Comparison of ENCODE assay signal across 24 cellular contexts in genomic region chr13:26128676-26129075, GRCh38.
DNase-seq lines count a peak whose midpoint lies in the region; ATAC-seq lines count a peak whose summit lies in the region.
"Had no signal": no experiment of that assay in that cellular context is flagged by ENCODE, and none has a peak within 500 bp of the region (broad histone marks: within the 10 kb centered on the region; RNA-seq: fewer than 3 reads in every experiment).

No MANE protein-coding gene starts in this region.

- no peak overlapping the region for H4K8ac ChIP-seq in trophoblast cell (ENCODE audit: low read depth, low read length)

- H4K91ac ChIP-seq in trophoblast cell (ENCODE audit: low read depth, low read length), result no peak overlapping the region

- H3K27ac Mint-ChIP-seq in naive thymus-derived CD8-positive, alpha-beta T cell, result no peak overlapping the region
- H3K27ac Mint-ChIP-seq: CD14-positive monocyte; CD4-positive, alpha-beta memory T cell; CD4-positive, CD25-positive, alpha-beta regulatory T cell; CD8-positive, alpha-beta memory T cell had no signal

- no peak overlapping the region for H3K4ac ChIP-seq in trophoblast cell (ENCODE audit: low read depth, low read length)

- H3K4me1 ChIP-seq in trophoblast cell (ENCODE audit: control insufficient read depth in 1 of 2, insufficient read depth in 2 of 2, low read length in 2 of 2), result no peaks in the 10 kb centered on the region
- H3K4me1 ChIP-seq: BE2C, BLaER1 had no signal

- H3K23ac ChIP-seq in trophoblast cell (ENCODE audit: low read length), result no peak overlapping the region

- no peak overlapping the region for H2BK12ac ChIP-seq in trophoblast cell (ENCODE audit: low read length)

- POLR2A ChIA-PET in naive thymus-derived CD8-positive, alpha-beta T cell (lab: Charles Lee), result no interaction called here

- ATAC-seq in GM21786 (IDR thresholded peaks at IDR 0.05; ENCODE audit: unreplicated experiment), result no peak
- ATAC-seq in naive thymus-derived CD8-positive, alpha-beta T cell, result no peak

- H2BK5ac ChIP-seq in trophoblast cell (ENCODE audit: low read depth, low read length, poor library complexity), result no peak overlapping the region

- H4K12ac ChIP-seq in trophoblast cell (ENCODE audit: low read depth, low read length), result no peak overlapping the region

- H3K36me3 ChIP-seq in SK-N-MC (ENCODE audit: insufficient read depth, low read length), result no peaks in the 10 kb centered on the region
- no peaks in the 10 kb centered on the region for H3K36me3 ChIP-seq in trophoblast cell (ENCODE audit: control insufficient read depth in 1 of 2, insufficient read depth in 2 of 2, low read length in 2 of 2)
- H3K36me3 ChIP-seq: BE2C, BLaER1 had no signal

- H3K9ac ChIP-seq in SK-N-MC (ENCODE audit: insufficient read length) (no peak overlapping the region), trophoblast cell (ENCODE audit: low read length) (no peak overlapping the region)
- H3K9ac ChIP-seq: BLaER1 had no signal

- H3K18ac ChIP-seq in trophoblast cell (ENCODE audit: low read length), result no peak overlapping the region

- no peak overlapping the region for H2AFZ ChIP-seq in trophoblast cell (ENCODE audit: insufficient read depth, low read length, poor library complexity)

- no peaks in the 10 kb centered on the region for H3K4me1 Mint-ChIP-seq in naive thymus-derived CD8-positive, alpha-beta T cell
- H3K4me1 Mint-ChIP-seq: CD14-positive monocyte; CD4-positive, CD25-positive, alpha-beta regulatory T cell; CD8-positive, alpha-beta memory T cell had no signal

- no peak overlapping the region for H2BK120ac ChIP-seq in trophoblast cell (ENCODE audit: insufficient read depth, low read length, poor library complexity)

- H3K9me3 Mint-ChIP-seq in naive thymus-derived CD8-positive, alpha-beta T cell, result no peaks in the 10 kb centered on the region

- H3K79me2 ChIP-seq in trophoblast cell (ENCODE audit: control insufficient read depth, insufficient read depth, low read length, poor library complexity), result no peaks in the 10 kb centered on the region

- H3K4me3 ChIP-seq in SK-N-MC (no peak overlapping the region), trophoblast cell (ENCODE audit: low read depth, low read length) (no peak overlapping the region)
- H3K4me3 ChIP-seq: BLaER1 had no signal

- no CpG with 5 or more reads among the region's 4 CpGs for WGBS in trophoblast cell (ENCODE audit: extremely low coverage, insufficient coverage, insufficient read length)

- H3K14ac ChIP-seq in trophoblast cell (ENCODE audit: low read length), result no peak overlapping the region

- H3K27ac ChIP-seq in SK-N-MC, result no peak overlapping the region
- no peak overlapping the region for H3K27ac ChIP-seq in trophoblast cell (ENCODE audit: low read depth, low read length)
- H3K27ac ChIP-seq: BLaER1 had no signal

- DNase-seq in ELF-1 (ENCODE audit: low read depth, low spot score) (peak; percentile 19), M059J (ENCODE audit: low read depth) (peak; percentile 16), SK-N-MC (ENCODE audit: low read depth, low spot score) (peak; percentile 66), trophoblast cell (peak; percentile 23 to 74), dedifferentiated amniotic fluid mesenchymal stem cell (ENCODE audit: extremely low spot score) (no peak)
- DNase-seq in naive thymus-derived CD8-positive, alpha-beta T cell, result no peak
- DNase-seq: 8988T; ACHN; BE2C; C1 segment of cervical spinal cord; CD4-positive, alpha-beta memory T cell; CD4-positive, CD25-positive, alpha-beta regulatory T cell; CD8-positive, alpha-beta memory T cell; COR-L47; DMS 273 treated with DMSO at 0.1 percent for 48 hours; DMS153; DMS53; DMS79; DND-41; EL; GF-D8 had no signal

- no peaks in the 10 kb centered on the region for H3K79me1 ChIP-seq in trophoblast cell (ENCODE audit: low read length)

- no peak overlapping the region for H3K4me3 Mint-ChIP-seq in naive thymus-derived CD8-positive, alpha-beta T cell
- H3K4me3 Mint-ChIP-seq: CD14-positive monocyte; CD4-positive, alpha-beta memory T cell; CD4-positive, CD25-positive, alpha-beta regulatory T cell; CD8-positive, alpha-beta memory T cell had no signal

- H3K4me2 ChIP-seq in trophoblast cell (ENCODE audit: low read length), result no peak overlapping the region
- H3K4me2 ChIP-seq: BLaER1 had no signal

- no peaks in the 10 kb centered on the region for H3K36me3 Mint-ChIP-seq in naive thymus-derived CD8-positive, alpha-beta T cell
- H3K36me3 Mint-ChIP-seq: CD14-positive monocyte; CD4-positive, alpha-beta memory T cell; CD4-positive, CD25-positive, alpha-beta regulatory T cell; CD8-positive, alpha-beta memory T cell had no signal

- H3K27me3 ChIP-seq in trophoblast cell (ENCODE audit: insufficient read depth, low read length), result no peaks in the 10 kb centered on the region
- H3K27me3 ChIP-seq: BLaER1 had no signal

- no peak overlapping the region for H2AK5ac ChIP-seq in trophoblast cell (ENCODE audit: low read length)

- peaks cover 0 to 3% (median 0%) of the 10 kb centered on the region in 5 donors for H3K27me3 Mint-ChIP-seq in naive thymus-derived CD8-positive, alpha-beta T cell

- no peaks in the 10 kb centered on the region for H3K9me3 ChIP-seq in SK-N-MC (ENCODE audit: low read depth, low read length)
- H3K9me3 ChIP-seq in trophoblast cell (ENCODE audit: insufficient read depth, low read depth, low read length), result no peaks in the 10 kb centered on the region
- H3K9me3 ChIP-seq: BE2C, BLaER1 had no signal

Comparison
In these comparisons a context has a peak if more than half of its experiments do, and no peak if none do; other contexts are left out.
1. DNase-seq: peak in ELF-1 (single experiment), M059J (single experiment), SK-N-MC (single experiment) and trophoblast cell (2 of 2); none in naive thymus-derived CD8-positive, alpha-beta T cell (0 of 10) and dedifferentiated amniotic fluid mesenchymal stem cell (single experiment).